Comparison of ENCODE assay signal across 8 cellular contexts in the genomic region with DNA sequence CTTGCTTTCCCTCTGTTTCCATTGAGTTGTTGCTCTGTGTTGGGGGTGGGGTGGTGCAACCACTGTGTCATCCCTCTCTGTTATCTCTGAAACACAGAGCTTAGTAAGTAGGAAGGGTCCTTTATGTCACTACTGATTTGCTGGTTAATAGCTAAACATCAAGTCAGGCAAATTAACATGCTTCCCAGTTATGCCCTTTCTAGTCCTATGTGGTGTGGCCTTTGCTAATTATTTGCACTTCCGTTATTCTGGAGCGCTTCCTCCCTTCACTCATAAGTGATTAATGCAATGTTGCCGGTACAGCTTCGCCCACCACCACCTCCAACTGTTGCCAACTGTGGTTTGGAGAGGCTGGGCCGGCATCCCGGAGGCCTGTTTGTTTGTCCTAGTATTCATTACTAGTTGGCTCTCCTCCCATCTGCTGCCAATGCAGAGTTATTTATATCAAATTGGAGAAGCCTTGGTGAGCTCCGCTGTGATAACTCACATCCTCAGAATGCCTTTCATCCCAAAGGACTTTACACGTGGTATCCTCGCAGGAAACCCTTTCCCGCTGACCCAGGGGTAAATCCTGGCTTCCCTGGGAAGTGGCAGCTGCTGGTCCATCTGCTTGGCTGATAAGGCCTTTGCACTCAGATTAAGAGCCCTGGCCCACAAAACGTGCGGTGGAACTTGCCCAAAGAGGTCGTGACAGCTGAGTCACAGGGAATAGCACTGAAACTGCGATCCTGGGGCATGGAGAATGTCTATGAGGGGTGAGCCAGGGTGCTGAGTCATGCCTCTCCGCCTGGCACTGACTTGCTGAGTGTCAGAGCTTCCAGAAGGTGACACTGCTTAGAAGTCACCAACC.
DNase-seq lines count a peak whose midpoint lies in the region; ATAC-seq and TF ChIP-seq lines count a peak whose summit lies in the region.

No MANE protein-coding gene starts in this region.

- H3K27me3 Mint-ChIP-seq in endodermal cell (ENCODE audit: insufficient read depth): no peaks in the 10 kb centered on the region

- H3K9ac ChIP-seq in endodermal cell (ENCODE audit: extremely low read depth, low read length, poor library complexity, severe bottlenecking): no peak overlapping the region

- CTCF ChIA-PET in HEK293 (lab: Yijun Ruan, JAX): interaction anchor here (0.6 to 1.7 kb wide), 5 partner anchors 25 to 1125 kb away, joined by 3 to 8 read pairs (median 4); no protein-coding TSS in a partner anchor

- no peaks in the 10 kb centered on the region for H3K27me3 ChIP-seq in endodermal cell (ENCODE audit: control insufficient read depth, insufficient read depth, low read length, poor library complexity, severe bottlenecking)

- no peaks in the 10 kb centered on the region for H3K9me3 Mint-ChIP-seq in endodermal cell

- no peak overlapping the region for H3K27ac Mint-ChIP-seq in endodermal cell

- H3K4me3 Mint-ChIP-seq in endodermal cell: no peak overlapping the region

- no peak overlapping the region for H3K4me3 ChIP-seq in HEK293 (ENCODE audit: low read depth, low read length)
- H3K4me3 ChIP-seq in endodermal cell (ENCODE audit: low read length): no peak overlapping the region

- H3K4me1 ChIP-seq in HEK293 (ENCODE audit: control insufficient read depth, insufficient read depth, low read length) (peaks cover 9% of the 10 kb centered on the region), endodermal cell (ENCODE audit: control insufficient read depth, insufficient read depth, low read length) (no peaks in the 10 kb centered on the region)

- POLR2A ChIA-PET in HEK293 (lab: Yijun Ruan, JAX): interaction anchor here (1.5 to 1.7 kb wide), 2 partner anchors 72 to 76 kb away, joined by 4 to 10 read pairs; partner anchors contain the start of gene ZCCHC2

- DNase-seq in 8988T (peak; percentile 10), OCI-M2 (lab: John Stamatoyannopoulos, UW; ENCODE audit: unreplicated experiment) (peak; percentile 58), endodermal cell (peak; percentile 59), mesenteric fat pad (ENCODE audit: low spot score) (peak; percentile 91), ecto neural progenitor cell (ENCODE audit: low spot score) (no peak), COLO829 (ENCODE audit: low spot score) (no peak)

- TF ChIP-seq CTCF in HEK293 (tag by site-specific recombination; IDR thresholded peaks at IDR 0.05) (no peak), endodermal cell (conservative IDR thresholded peaks at IDR 0.05) (no peak)

- H3K27ac ChIP-seq in HEK293 (ENCODE audit: extremely low read depth, low read depth, low read length) (no peak overlapping the region; the same call in 1 of the 2 replicates), endodermal cell (ENCODE audit: low read depth, low read length) (no peak overlapping the region)

- H3K36me3 Mint-ChIP-seq in endodermal cell (ENCODE audit: low read depth): no peaks in the 10 kb centered on the region

- H3K9me3 ChIP-seq in HEK293 (ENCODE audit: control insufficient read depth, insufficient read depth, low read depth, low read length) (no peaks in the 10 kb centered on the region), endodermal cell (ENCODE audit: control insufficient read depth, low read length) (no peaks in the 10 kb centered on the region)

- H3K36me3 ChIP-seq in HEK293 (ENCODE audit: control insufficient read depth in 2 of 2, insufficient read depth in 1 of 2, low read length in 2 of 2) (no peaks in the 10 kb centered on the region), endodermal cell (ENCODE audit: control insufficient read depth, insufficient read depth, low read length) (no peaks in the 10 kb centered on the region)

- no peak for ATAC-seq in HG02885 (IDR thresholded peaks at IDR 0.05; ENCODE audit: poor library complexity, unreplicated experiment)

- WGBS in endodermal cell (ENCODE audit: insufficient coverage in 1 of 2, insufficient read length in 1 of 2), 2 experiments: 84 to 87% methylated on average over 9 to 15 of the region's 15 CpGs

- peaks cover 21% of the 10 kb centered on the region for H3K4me1 Mint-ChIP-seq in endodermal cell

TF ChIP-seq in HEK293, 187 proteins besides CTCF, POLR2A, EP300 and RAD21 (continues in another document):
- TF ChIP-seq ZBTB48 (tag by site-specific recombination; IDR thresholded peaks at IDR 0.05) (0 out of 2 replicates have a peak, but pooled peaks have one; percentile 45), ZNF843 (tag by site-specific recombination; IDR thresholded peaks at IDR 0.05) (peak; percentile 7; the same call in 1 of the 2 replicates), SP7 (tag by site-specific recombination; IDR thresholded peaks at IDR 0.05) (peak; percentile 93), KLF9 (tag by site-specific recombination; IDR thresholded peaks at IDR 0.05; ENCODE audit: low read depth) (no peak), ZNF629 (tag by site-specific recombination; IDR thresholded peaks at IDR 0.05) (peak; percentile 15; the same call in 1 of the 2 replicates), ZIC2 (tag by site-specific recombination; IDR thresholded peaks at IDR 0.05) (peak; percentile 92), IKZF3 (tag by site-specific recombination; IDR thresholded peaks at IDR 0.05) (no peak), ZSCAN5A (tag by site-specific recombination; IDR thresholded peaks at IDR 0.05) (no peak)
- TF ChIP-seq, protein P1, sequence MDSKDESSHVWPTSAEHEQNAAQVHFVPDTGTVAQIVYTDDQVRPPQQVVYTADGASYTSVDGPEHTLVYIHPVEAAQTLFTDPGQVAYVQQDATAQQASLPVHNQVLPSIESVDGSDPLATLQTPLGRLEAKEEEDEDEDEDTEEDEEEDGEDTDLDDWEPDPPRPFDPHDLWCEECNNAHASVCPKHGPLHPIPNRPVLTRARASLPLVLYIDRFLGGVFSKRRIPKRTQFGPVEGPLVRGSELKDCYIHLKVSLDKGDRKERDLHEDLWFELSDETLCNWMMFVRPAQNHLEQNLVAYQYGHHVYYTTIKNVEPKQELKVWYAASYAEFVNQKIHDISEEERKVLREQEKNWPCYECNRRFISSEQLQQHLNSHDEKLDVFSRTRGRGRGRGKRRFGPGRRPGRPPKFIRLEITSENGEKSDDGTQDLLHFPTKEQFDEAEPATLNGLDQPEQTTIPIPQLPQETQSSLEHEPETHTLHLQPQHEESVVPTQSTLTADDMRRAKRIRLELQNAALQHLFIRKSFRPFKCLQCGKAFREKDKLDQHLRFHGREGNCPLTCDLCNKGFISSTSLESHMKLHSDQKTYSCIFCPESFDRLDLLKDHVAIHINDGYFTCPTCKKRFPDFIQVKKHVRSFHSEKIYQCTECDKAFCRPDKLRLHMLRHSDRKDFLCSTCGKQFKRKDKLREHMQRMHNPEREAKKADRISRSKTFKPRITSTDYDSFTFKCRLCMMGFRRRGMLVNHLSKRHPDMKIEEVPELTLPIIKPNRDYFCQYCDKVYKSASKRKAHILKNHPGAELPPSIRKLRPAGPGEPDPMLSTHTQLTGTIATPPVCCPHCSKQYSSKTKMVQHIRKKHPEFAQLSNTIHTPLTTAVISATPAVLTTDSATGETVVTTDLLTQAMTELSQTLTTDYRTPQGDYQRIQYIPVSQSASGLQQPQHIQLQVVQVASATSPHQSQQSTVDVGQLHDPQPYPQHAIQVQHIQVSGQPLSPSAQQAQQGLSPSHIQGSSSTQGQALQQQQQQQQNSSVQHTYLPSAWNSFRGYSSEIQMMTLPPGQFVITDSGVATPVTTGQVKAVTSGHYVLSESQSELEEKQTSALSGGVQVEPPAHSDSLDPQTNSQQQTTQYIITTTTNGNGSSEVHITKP (tag by site-specific recombination; IDR thresholded peaks at IDR 0.05): peak; percentile 58; the same call in 1 of the 2 replicates
- TF ChIP-seq, protein P2, sequence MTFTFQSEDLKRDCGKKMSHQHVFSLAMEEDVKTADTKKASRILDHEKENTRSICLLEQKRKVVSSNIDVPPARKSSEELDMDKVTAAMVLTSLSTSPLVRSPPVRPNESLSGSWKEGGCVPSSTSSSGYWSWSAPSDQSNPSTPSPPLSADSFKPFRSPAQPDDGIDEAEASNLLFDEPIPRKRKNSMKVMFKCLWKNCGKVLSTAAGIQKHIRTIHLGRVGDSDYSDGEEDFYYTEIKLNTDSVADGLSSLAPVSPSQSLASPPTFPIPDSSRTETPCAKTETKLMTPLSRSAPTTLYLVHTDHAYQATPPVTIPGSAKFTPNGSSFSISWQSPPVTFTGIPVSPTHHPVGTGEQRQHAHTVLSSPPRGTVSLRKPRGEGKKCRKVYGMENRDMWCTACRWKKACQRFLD (tag by site-specific recombination; IDR thresholded peaks at IDR 0.05): no peak

Comparison
In these comparisons a context has a peak if more than half of its experiments do, and no peak if none do; other contexts are left out.
1. DNase-seq: peak in 8988T (single experiment), OCI-M2 (single experiment), endodermal cell (single experiment) and mesenteric fat pad (single experiment); none in ecto neural progenitor cell (single experiment) and COLO829 (single experiment).